In the genomic region with DNA sequence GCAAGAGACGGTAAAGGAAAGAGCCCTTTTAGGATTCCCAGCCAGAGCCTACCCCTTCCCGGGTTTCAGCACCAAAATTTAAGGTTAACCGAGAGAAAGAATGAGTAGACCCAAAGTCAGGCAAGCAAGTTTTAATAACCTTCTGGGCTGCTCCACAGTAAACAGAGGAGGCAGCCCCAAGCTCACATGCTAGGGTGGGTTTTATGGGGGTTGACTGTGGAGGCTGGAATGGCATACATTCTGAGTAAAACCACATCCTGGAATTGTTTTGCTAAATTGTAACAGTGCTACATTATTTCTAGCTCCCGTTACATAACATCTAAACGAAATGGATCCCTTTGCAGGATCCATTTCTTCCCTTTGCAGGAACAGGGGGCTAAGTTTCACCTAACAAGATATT, we compare ENCODE assay signal across 27 cellular contexts.
DNase-seq lines count a peak whose midpoint lies in the region; ATAC-seq and TF ChIP-seq lines count a peak whose summit lies in the region.
"Had no signal": no experiment of that assay in that cellular context is flagged by ENCODE, and none has a peak within 500 bp of the region (broad histone marks: within the 10 kb centered on the region; RNA-seq: fewer than 3 reads in every experiment).

No MANE protein-coding gene starts in this region.

- no peak for ATAC-seq in esophagus mucosa
- ATAC-seq: heart left ventricle; lower lobe of right lung; stimulated activated naive CD8-positive, alpha-beta T cell treated with anti-CD3 and anti-CD28 coated beads, Interleukin-15, amount 100 ng/mL, for 72 hours had no signal

- H3K27me3 ChIP-seq in thymus (ENCODE audit: control insufficient read depth, insufficient read depth) = no peaks in the 10 kb centered on the region
- H3K27me3 ChIP-seq: BLaER1, heart left ventricle, Peyer's patch, tibial nerve had no signal

- peak overlapping the region; percentile 73 for H3K27ac ChIP-seq in thymus (ENCODE audit: low read depth)
- H3K27ac ChIP-seq: BLaER1, heart left ventricle, lower lobe of right lung, Peyer's patch, tibial nerve had no signal

- no peaks in the 10 kb centered on the region for H3K36me3 ChIP-seq in thymus (ENCODE audit: control insufficient read depth, insufficient read depth)
- H3K36me3 ChIP-seq: BLaER1, heart left ventricle, lower lobe of right lung, Peyer's patch, tibial nerve had no signal

- H3K9me3 Mint-ChIP-seq in activated naive CD4-positive, alpha-beta T cell treated with anti-CD3 and anti-CD28 coated beads, Interleukin-2, amount 10 ng/mL, durations not matched to agents 7 days and 5 days = peaks cover 63% of the 10 kb centered on the region
- H3K9me3 Mint-ChIP-seq in HFFc6 = no peaks in the 10 kb centered on the region
- H3K9me3 Mint-ChIP-seq in activated T-helper 1 cell treated with anti-CD3 and anti-CD28 coated beads, Interleukin-12 subunit alpha, Interleukin-12 subunit beta, Interleukin-2, Interleukin-4 antibody, amounts not matched to agents 30 ng/mL and 10 ng/mL and 1 ng/mL, durations not matched to agents 14 hours and 24 hours and 36 hours = peaks cover 48% of the 10 kb centered on the region
- H3K9me3 Mint-ChIP-seq: nephron had no signal

- H3K4me3 ChIP-seq in thymus (ENCODE audit: low read length) = no peak overlapping the region
- H3K4me3 ChIP-seq: BLaER1, heart left ventricle, lower lobe of right lung, Peyer's patch, tibial nerve had no signal

- TF ChIP-seq CTCF in HFFc6 (IDR thresholded peaks at IDR 0.05) = no peak

- intact Hi-C loops in activated T-helper 1 cell treated with anti-CD3 and anti-CD28 coated beads, Interleukin-12 subunit alpha, Interleukin-12 subunit beta, Interleukin-2, Interleukin-4 antibody, amounts not matched to agents 30 ng/mL and 10 ng/mL and 1 ng/mL, durations not matched to agents 14 hours and 24 hours and 36 hours (cut with micrococcal nuclease) = no loop called here

- 48% methylated on average over 5 of the region's 5 CpGs for WGBS in thymus

- H3K4me1 ChIP-seq in thymus (ENCODE audit: control insufficient read depth, insufficient read depth, low read length) = peaks cover 7% of the 10 kb centered on the region
- H3K4me1 ChIP-seq: BLaER1, heart left ventricle, lower lobe of right lung, Peyer's patch, tibial nerve had no signal

- CTCF ChIA-PET in activated naive CD4-positive, alpha-beta T cell treated with anti-CD3 and anti-CD28 coated beads, Interleukin-2, amount 10 ng/mL, durations not matched to agents 7 days and 5 days (lab: Charles Lee) = no interaction called here

- H3K36me3 Mint-ChIP-seq in activated naive CD4-positive, alpha-beta T cell treated with anti-CD3 and anti-CD28 coated beads, Interleukin-2, amount 10 ng/mL, durations not matched to agents 7 days and 5 days = peaks cover 63% of the 10 kb centered on the region
- H3K36me3 Mint-ChIP-seq in HFFc6 (ENCODE audit: low read depth) = no peaks in the 10 kb centered on the region
- H3K36me3 Mint-ChIP-seq in activated T-helper 1 cell treated with anti-CD3 and anti-CD28 coated beads, Interleukin-12 subunit alpha, Interleukin-12 subunit beta, Interleukin-2, Interleukin-4 antibody, amounts not matched to agents 30 ng/mL and 10 ng/mL and 1 ng/mL, durations not matched to agents 14 hours and 24 hours and 36 hours (ENCODE audit: low read depth) = peaks cover 9% of the 10 kb centered on the region

- no peaks in the 10 kb centered on the region for H3K27me3 Mint-ChIP-seq in activated naive CD4-positive, alpha-beta T cell treated with anti-CD3 and anti-CD28 coated beads, Interleukin-2, amount 10 ng/mL, durations not matched to agents 7 days and 5 days
- no peaks in the 10 kb centered on the region for H3K27me3 Mint-ChIP-seq in HFFc6 (ENCODE audit: insufficient read depth)
- H3K27me3 Mint-ChIP-seq in activated T-helper 1 cell treated with anti-CD3 and anti-CD28 coated beads, Interleukin-12 subunit alpha, Interleukin-12 subunit beta, Interleukin-2, Interleukin-4 antibody, amounts not matched to agents 30 ng/mL and 10 ng/mL and 1 ng/mL, durations not matched to agents 14 hours and 24 hours and 36 hours (ENCODE audit: insufficient read depth) = no peaks in the 10 kb centered on the region
- H3K27me3 Mint-ChIP-seq: stimulated activated naive CD8-positive, alpha-beta T cell treated with anti-CD3 and anti-CD28 coated beads, Interleukin-15, amount 100 ng/mL, for 72 hours had no signal

- H3K4me3 Mint-ChIP-seq in activated naive CD4-positive, alpha-beta T cell treated with anti-CD3 and anti-CD28 coated beads, Interleukin-2, amount 10 ng/mL, durations not matched to agents 7 days and 5 days = no peak overlapping the region
- H3K4me3 Mint-ChIP-seq in HFFc6 = peak overlapping the region; percentile 54
- H3K4me3 Mint-ChIP-seq in activated T-helper 1 cell treated with anti-CD3 and anti-CD28 coated beads, Interleukin-12 subunit alpha, Interleukin-12 subunit beta, Interleukin-2, Interleukin-4 antibody, amounts not matched to agents 30 ng/mL and 10 ng/mL and 1 ng/mL, durations not matched to agents 14 hours and 24 hours and 36 hours = no peak overlapping the region
- H3K4me3 Mint-ChIP-seq: nephron had no signal

- peak; percentile 27 for DNase-seq in activated naive CD4-positive, alpha-beta T cell treated with anti-CD3 and anti-CD28 coated beads, Interleukin-2, amount 10 ng/mL, durations not matched to agents 7 days and 5 days
- DNase-seq in activated naive CD4-positive, alpha-beta T cell (lab: John Stamatoyannopoulos, UW) = no peak
- no peak for DNase-seq in HFFc6
- no peak for DNase-seq in activated T-helper 1 cell treated with anti-CD3 and anti-CD28 coated beads, Interleukin-12 subunit alpha, Interleukin-12 subunit beta, Interleukin-2, Interleukin-4 antibody, amounts not matched to agents 30 ng/mL and 10 ng/mL and 1 ng/mL, durations not matched to agents 14 hours and 24 hours and 36 hours (ENCODE audit: low spot score)
- DNase-seq in NCI-H2081 (lab: John Stamatoyannopoulos, UW) = no peak
- DNase-seq: ACHN; activated CD8-positive, alpha-beta memory T cell treated with anti-CD3 and anti-CD28 coated beads, Interleukin-2, amount 50 U/mL, for 4 hours; activated effector memory CD4-positive, alpha-beta T cell treated with Interleukin-2 at 50 U/mL for 16 hours; amygdala; DMS79 treated with DMSO at 0.1 percent for 48 hours; HCEC 1CT; heart left ventricle; IMR-90; kidney; lower lobe of right lung; NCI-H1092 treated with DMSO at 0.1 percent for 48 hours; NCI-H187 treated with DMSO at 0.1 percent for 48 hours; NCI-H526; Peyer's patch; SIG-M5; small intestine; stimulated activated naive CD8-positive, alpha-beta T cell treated with anti-CD3 and anti-CD28 coated beads, Interleukin-15, amount 100 ng/mL, for 72 hours had no signal

- no peaks in the 10 kb centered on the region for H3K9me3 ChIP-seq in thymus (ENCODE audit: control insufficient read depth)
- H3K9me3 ChIP-seq: BLaER1, heart left ventricle, lower lobe of right lung, Peyer's patch, tibial nerve had no signal

- H3K4me1 Mint-ChIP-seq in activated naive CD4-positive, alpha-beta T cell treated with anti-CD3 and anti-CD28 coated beads, Interleukin-2, amount 10 ng/mL, durations not matched to agents 7 days and 5 days = peaks cover 70% of the 10 kb centered on the region
- peaks cover 18% of the 10 kb centered on the region for H3K4me1 Mint-ChIP-seq in HFFc6 (ENCODE audit: low read depth)
- H3K4me1 Mint-ChIP-seq in activated T-helper 1 cell treated with anti-CD3 and anti-CD28 coated beads, Interleukin-12 subunit alpha, Interleukin-12 subunit beta, Interleukin-2, Interleukin-4 antibody, amounts not matched to agents 30 ng/mL and 10 ng/mL and 1 ng/mL, durations not matched to agents 14 hours and 24 hours and 36 hours (ENCODE audit: low read depth) = peaks cover 20% of the 10 kb centered on the region
- H3K4me1 Mint-ChIP-seq: nephron had no signal

- peak overlapping the region; percentile 96 for H3K27ac Mint-ChIP-seq in activated naive CD4-positive, alpha-beta T cell treated with anti-CD3 and anti-CD28 coated beads, Interleukin-2, amount 10 ng/mL, durations not matched to agents 7 days and 5 days
- peak overlapping the region; percentile 82 for H3K27ac Mint-ChIP-seq in HFFc6
- H3K27ac Mint-ChIP-seq in activated T-helper 1 cell treated with anti-CD3 and anti-CD28 coated beads, Interleukin-12 subunit alpha, Interleukin-12 subunit beta, Interleukin-2, Interleukin-4 antibody, amounts not matched to agents 30 ng/mL and 10 ng/mL and 1 ng/mL, durations not matched to agents 14 hours and 24 hours and 36 hours = peak overlapping the region; percentile 64
- H3K27ac Mint-ChIP-seq: nephron had no signal
